ENCODE assay signal across 14 cellular contexts in genomic region chr17:63293310-63293709, GRCh38.
DNase-seq lines count a peak whose midpoint lies in the region; ATAC-seq, FAIRE-seq and TF ChIP-seq lines count a peak whose summit lies in the region.
"Had no signal": no experiment of that assay in that cellular context is flagged by ENCODE, and none has a peak within 500 bp of the region (broad histone marks: within the 10 kb centered on the region; RNA-seq: fewer than 3 reads in every experiment).

No MANE protein-coding gene starts in this region.

- H3K9me3 Mint-ChIP-seq in CD4-positive, alpha-beta T cell: peaks cover 12% of the 10 kb centered on the region

- H3K36me3 ChIP-seq in RWPE2 (ENCODE audit: low read depth) (peaks cover 69% of the 10 kb centered on the region), fibroblast of lung (ENCODE audit: control insufficient read depth, insufficient read depth, low read length) (no peaks in the 10 kb centered on the region), kidney (ENCODE audit: control insufficient read depth in 1 of 2, insufficient read depth in 2 of 2, low read length in 2 of 2) (no peaks in the 10 kb centered on the region)

- H3K27ac Mint-ChIP-seq in CD4-positive, alpha-beta T cell: no peak overlapping the region

- peaks cover 80% of the 10 kb centered on the region for H3K36me3 Mint-ChIP-seq in CD4-positive, alpha-beta T cell (ENCODE audit: low read depth)

- POLR2A ChIA-PET in CD4-positive, alpha-beta T cell (lab: Charles Lee): no interaction called here

- peaks cover 8% of the 10 kb centered on the region for H3K4me1 Mint-ChIP-seq in CD4-positive, alpha-beta T cell (ENCODE audit: low read depth)

- H4K20me1 ChIP-seq in fibroblast of lung (ENCODE audit: control insufficient read depth, extremely low read depth, insufficient read depth, low read length): no peaks in the 10 kb centered on the region

- intact Hi-C loops in CD4-positive, alpha-beta T cell (cut with DNase I, micrococcal nuclease): no loop called here
- intact Hi-C loops in kidney (cut with DNase I): no loop called here

- DNase-seq in EL: peak; percentile 70
- DNase-seq in RWPE2 (ENCODE audit: low spot score): no peak
- peak; percentile 49 to 90 for DNase-seq in fibroblast of lung (ENCODE audit: low read depth in 2 of 2)
- peak; percentile 46 for DNase-seq in pulmonary artery endothelial cell (ENCODE audit: low read depth, low spot score)
- DNase-seq in CD4-positive, alpha-beta T cell: no peak
- no peak for DNase-seq in kidney
- DNase-seq in stimulated activated naive CD8-positive, alpha-beta T cell treated with anti-CD3 and anti-CD28 coated beads, Interleukin-15, Interleukin-2, amounts not matched to agents 100 U/mL and 50 U/mL, for 24 hours: no peak
- DNase-seq: activated T-cell treated with anti-CD3 and anti-CD28 coated beads, Interleukin-2, amount 50 U/mL, for 48 hours; anterior cingulate cortex; KG1; mucosa of descending colon; NCI-H2107; right cardiac atrium had no signal

- FAIRE-seq in kidney (lab: Jason Lieb, UNC): no peak

- no peak for TF ChIP-seq CTCF in RWPE2 (IDR thresholded peaks at IDR 0.05; ENCODE audit: poor library complexity, severe bottlenecking)
- no peak for TF ChIP-seq CTCF in fibroblast of lung (conservative IDR thresholded peaks at IDR 0.05 in 1 of 2, IDR thresholded peaks at IDR 0.05 in 1 of 2; ENCODE audit: low read depth in 1 of 2, low read length in 2 of 2)
- no peak for TF ChIP-seq CTCF in CD4-positive, alpha-beta T cell (IDR thresholded peaks at IDR 0.05)
- TF ChIP-seq CTCF in kidney (IDR thresholded peaks at IDR 0.05; ENCODE audit: borderline replicate concordance, extremely low read depth, insufficient read depth): no peak

- no peaks in the 10 kb centered on the region for H3K79me2 ChIP-seq in fibroblast of lung (ENCODE audit: control insufficient read depth, insufficient read depth, low read length)

- H3K4me3 ChIP-seq in RWPE2 (ENCODE audit: severe bottlenecking) (no peak overlapping the region), fibroblast of lung (replicated peaks in 1 of 4; ENCODE audit: control extremely low read depth in 1 of 4, insufficient read depth in 1 of 4, low read depth in 3 of 4, low read length in 4 of 4) (no peak overlapping the region), kidney (ENCODE audit: low read length in 2 of 2) (no peak overlapping the region)
- H3K4me3 ChIP-seq: mucosa of descending colon had no signal

- H3K27me3 ChIP-seq in RWPE2 (ENCODE audit: insufficient read depth, poor library complexity, severe bottlenecking): no peaks in the 10 kb centered on the region
- no peaks in the 10 kb centered on the region for H3K27me3 ChIP-seq in fibroblast of lung (ENCODE audit: control insufficient read depth, insufficient read depth, low read length)
- no peaks in the 10 kb centered on the region for H3K27me3 ChIP-seq in CD4-positive, alpha-beta T cell (ENCODE audit: control insufficient read depth, insufficient read depth, low read length)

- ATAC-seq in RWPE2 (ENCODE audit: low read depth) (peak; percentile 42; the same call in 1 of the 3 replicates), HG03039 (IDR thresholded peaks at IDR 0.05; ENCODE audit: unreplicated experiment) (no peak)
- no peak for ATAC-seq in CD4-positive, alpha-beta T cell (ENCODE audit: poor library complexity)
- ATAC-seq in stimulated activated naive CD8-positive, alpha-beta T cell treated with anti-CD3 and anti-CD28 coated beads, Interleukin-15, Interleukin-2, amounts not matched to agents 100 U/mL and 50 U/mL, for 24 hours: no peak
- ATAC-seq: mucosa of descending colon, right cardiac atrium had no signal

- H3K4me2 ChIP-seq in fibroblast of lung (ENCODE audit: extremely low read depth, insufficient read depth, low read length): peak overlapping the region; percentile 62

- no peak overlapping the region for H3K4me3 Mint-ChIP-seq in CD4-positive, alpha-beta T cell

- H3K9ac ChIP-seq in fibroblast of lung (ENCODE audit: insufficient read depth, low read length) (no peak overlapping the region), kidney (ENCODE audit: low read length in 2 of 2) (no peak overlapping the region)

- no peak overlapping the region for H2AFZ ChIP-seq in fibroblast of lung (ENCODE audit: low read length)

- H3K4me1 ChIP-seq in RWPE2 (ENCODE audit: insufficient read depth, poor library complexity, severe bottlenecking): peaks cover 40% of the 10 kb centered on the region
- H3K4me1 ChIP-seq in fibroblast of lung (ENCODE audit: control insufficient read depth, extremely low read depth, insufficient read depth, low read length): peaks cover 9% of the 10 kb centered on the region
- H3K4me1 ChIP-seq in kidney (ENCODE audit: control insufficient read depth in 1 of 2, insufficient read depth in 1 of 2, low read depth in 1 of 2, low read length in 2 of 2): no peaks in the 10 kb centered on the region

- H3K27ac ChIP-seq in RWPE2 (ENCODE audit: poor library complexity, severe bottlenecking): peak overlapping the region; percentile 41
- H3K27ac ChIP-seq in fibroblast of lung (ENCODE audit: insufficient read depth, low read length): peak overlapping the region; percentile 8
- H3K27ac ChIP-seq in CD4-positive, alpha-beta T cell (ENCODE audit: low read depth, low read length): no peak overlapping the region
- H3K27ac ChIP-seq in kidney (ENCODE audit: low read depth in 2 of 2, low read length in 2 of 2): no peak overlapping the region

- CTCF ChIA-PET in CD4-positive, alpha-beta T cell (lab: Charles Lee): interaction anchor here (0.8 kb wide), 1 partner anchor 10 kb away, joined by 3 read pairs; no protein-coding TSS in a partner anchor

- H3K27me3 Mint-ChIP-seq in CD4-positive, alpha-beta T cell: no peaks in the 10 kb centered on the region

- H3K9me3 ChIP-seq in RWPE2 (ENCODE audit: severe bottlenecking) (peaks cover 3% of the 10 kb centered on the region), fibroblast of lung (ENCODE audit: control insufficient read depth, insufficient read depth, low read depth, low read length) (no peaks in the 10 kb centered on the region), kidney (ENCODE audit: control insufficient read depth in 1 of 2, low read length in 2 of 2) (peaks cover 0 to 6% of the 10 kb centered on the region in 2 donors)
- peaks cover 10% of the 10 kb centered on the region for H3K9me3 ChIP-seq in CD4-positive, alpha-beta T cell (ENCODE audit: control insufficient read depth, low read length)

Comparison
In these comparisons a context has a peak if more than half of its experiments do, and no peak if none do; other contexts are left out.
1. DNase-seq: peak in EL (single experiment), fibroblast of lung (2 of 2) and pulmonary artery endothelial cell (single experiment); none in RWPE2 (single experiment), CD4-positive, alpha-beta T cell (0 of 10), kidney (single experiment) and stimulated activated naive CD8-positive, alpha-beta T cell treated with anti-CD3 and anti-CD28 coated beads, Interleukin-15, Interleukin-2, amounts not matched to agents 100 U/mL and 50 U/mL, for 24 hours (single experiment).
2. H3K27ac ChIP-seq: peak in RWPE2 (single experiment) and fibroblast of lung (single experiment); none in CD4-positive, alpha-beta T cell (single experiment) and kidney (0 of 2).